ENCODE assay signal across 1 cellular context in genomic region chr15:59291214-59291551, GRCh38.
TF ChIP-seq lines count a peak whose summit lies in the region.

No MANE protein-coding gene starts in this region.

TF ChIP-seq in HepG2, 621 proteins besides CTCF, POLR2A, EP300 and RAD21 (continued from another document):
- no peak for TF ChIP-seq TSC22D2 (CRISPR knock-in tag; IDR thresholded peaks at IDR 0.05; ENCODE audit: borderline replicate concordance)
- no peak for TF ChIP-seq ZNF138 (CRISPR knock-in tag; IDR thresholded peaks at IDR 0.05; ENCODE audit: low read depth)
- no peak for TF ChIP-seq IKZF5 (CRISPR knock-in tag; IDR thresholded peaks at IDR 0.05)
- no peak for TF ChIP-seq ZFYVE20 (CRISPR knock-in tag; IDR thresholded peaks at IDR 0.05; ENCODE audit: borderline replicate concordance, low read depth)
- no peak for TF ChIP-seq ZNF557 (CRISPR knock-in tag; IDR thresholded peaks at IDR 0.05)
- no peak for TF ChIP-seq ZNF746 (CRISPR knock-in tag; IDR thresholded peaks at IDR 0.05)
- TF ChIP-seq ZMYM4 (CRISPR knock-in tag; IDR thresholded peaks at IDR 0.05) = no peak
